In genomic region chr16:27304881-27305280, GRCh38 we compare ENCODE assay signal across 14 cellular contexts.
"Had no signal": no experiment of that assay in that cellular context is flagged by ENCODE, and none has a peak within 500 bp of the region (broad histone marks: within the 10 kb centered on the region; RNA-seq: fewer than 3 reads in every experiment).

No MANE protein-coding gene starts in this region.

- H3K27me3 ChIP-seq: adrenal gland, cardiac muscle cell, pancreas, tibial nerve had no signal

- H3K4me3 ChIP-seq: adrenal gland, cardiac muscle cell, pancreas, tibial nerve had no signal

- H3K27ac ChIP-seq: cardiac muscle cell, pancreas, tibial nerve had no signal

- ATAC-seq: stimulated activated effector memory CD8-positive, alpha-beta T cell treated with anti-CD3 and anti-CD28 coated beads, Interleukin-12 subunit alpha, Interleukin-12 subunit beta, amount 100 ng/mL, for 72 hours had no signal

- H3K9me3 ChIP-seq: adrenal gland, pancreas had no signal

- H3K36me3 ChIP-seq: adrenal gland, cardiac muscle cell, pancreas, tibial nerve had no signal

- H3K4me1 ChIP-seq: pancreas, tibial nerve had no signal

- DNase-seq: activated CD4-positive, alpha-beta T cell treated with anti-CD3 and anti-CD28 coated beads, Interleukin-2, amount 50 U/mL, for 1 hour; activated CD4-positive, CD25-positive, alpha-beta regulatory T cell; activated CD8-positive, alpha-beta memory T cell treated with anti-CD3 and anti-CD28 coated beads for 24 hours; activated naive CD4-positive, alpha-beta T cell treated with anti-CD3 and anti-CD28 coated beads for 36 hours; activated T-cell treated with anti-CD3 and anti-CD28 coated beads for 4 hours; left cardiac atrium; naive thymus-derived CD4-positive, alpha-beta T cell; pancreas; stimulated activated CD4-positive, alpha-beta T cell treated with anti-CD3 and anti-CD28 coated beads, Interleukin-12 subunit alpha, Interleukin-12 subunit beta, amount 100 ng/mL, for 4 hours; T-helper 2 cell had no signal
